ENCODE assay signal across 11 cellular contexts in the genomic region with DNA sequence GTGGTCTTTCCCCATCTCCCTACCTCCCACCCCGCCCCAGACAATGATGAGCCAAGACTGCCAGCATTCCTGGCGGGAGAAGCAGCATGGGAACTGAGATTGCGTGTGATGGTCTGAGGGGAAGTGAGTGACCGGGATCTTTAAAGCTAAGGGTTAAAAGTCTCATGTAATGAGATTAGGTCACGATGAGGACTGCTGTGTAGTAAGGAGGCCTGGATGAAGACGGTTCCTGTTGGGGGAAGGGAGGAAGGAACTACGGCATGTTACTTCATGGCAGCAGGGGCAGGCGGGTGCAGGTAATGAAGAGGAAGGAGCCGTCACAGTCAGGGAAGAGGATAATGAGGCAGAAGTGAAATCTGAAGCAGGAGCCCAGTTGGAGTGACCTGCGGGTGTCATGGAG.
"Had no signal": no experiment of that assay in that cellular context is flagged by ENCODE, and none has a peak within 500 bp of the region (broad histone marks: within the 10 kb centered on the region; RNA-seq: fewer than 3 reads in every experiment).

No MANE protein-coding gene starts in this region.

- H2AFZ ChIP-seq: neural progenitor cell had no signal

- DNase-seq: activated effector memory CD4-positive, alpha-beta T cell treated with Interleukin-2 at 50 U/mL for 16 hours; activated T-cell treated with anti-CD3 and anti-CD28 coated beads, Interleukin-2, amount 50 U/mL, for 1 hour; dermis blood vessel endothelial cell; hippocampal formation; kidney glomerular epithelial cell; ovary; small intestine; T-helper 17 cell; uterus had no signal

- H3K4me2 ChIP-seq: neural progenitor cell had no signal

- FAIRE-seq: small intestine had no signal

- H3K27me3 ChIP-seq: neural progenitor cell, ovary, uterus had no signal

- H3K4me3 ChIP-seq: neural progenitor cell, ovary, uterus had no signal

- ATAC-seq: activated CD4-positive, CD25-positive, alpha-beta regulatory T cell treated with anti-CD3 and anti-CD28 coated beads, Interleukin-2, amount 50 U/mL, for 24 hours; T-helper 17 cell had no signal

- H3K36me3 ChIP-seq: neural progenitor cell, ovary, uterus had no signal

- H3K27ac ChIP-seq: neural progenitor cell, ovary, uterus had no signal

- H3K9ac ChIP-seq: neural progenitor cell had no signal

- H3K9me3 ChIP-seq: ovary, uterus had no signal

- H3K4me1 ChIP-seq: uterus had no signal
